In genomic region chr11:122727101-122727929, GRCh38 we compare ENCODE assay signal across 8 cellular contexts.
A peak's percentile ranks its signal among the peaks of the same experiment; 100 is the strongest.
DNase-seq lines count a peak whose midpoint lies in the region; ATAC-seq lines count a peak whose summit lies in the region.

No MANE protein-coding gene starts in this region.

- peaks cover 48% of the 10 kb centered on the region for H3K4me1 Mint-ChIP-seq in activated CD4-positive, alpha-beta T cell treated with anti-CD3 and anti-CD28 coated beads, Interleukin-2, amount 10 ng/mL, durations not matched to agents 24 days and 14 days

- peak overlapping the region; percentile 73 for H3K4me3 Mint-ChIP-seq in activated CD4-positive, alpha-beta T cell treated with anti-CD3 and anti-CD28 coated beads, Interleukin-2, amount 10 ng/mL, durations not matched to agents 24 days and 14 days

- H3K36me3 Mint-ChIP-seq in activated CD4-positive, alpha-beta T cell treated with anti-CD3 and anti-CD28 coated beads, Interleukin-2, amount 10 ng/mL, durations not matched to agents 24 days and 14 days (ENCODE audit: low read depth) = no peaks in the 10 kb centered on the region

- H3K27me3 Mint-ChIP-seq in activated CD4-positive, alpha-beta T cell treated with anti-CD3 and anti-CD28 coated beads, Interleukin-2, amount 10 ng/mL, durations not matched to agents 24 days and 14 days = no peaks in the 10 kb centered on the region

- peak overlapping the region; percentile 87 for H3K27ac Mint-ChIP-seq in activated CD4-positive, alpha-beta T cell treated with anti-CD3 and anti-CD28 coated beads, Interleukin-2, amount 10 ng/mL, durations not matched to agents 24 days and 14 days

- intact Hi-C loops in activated CD4-positive, alpha-beta T cell treated with anti-CD3 and anti-CD28 coated beads, Interleukin-2, amount 10 ng/mL, durations not matched to agents 24 days and 14 days (cut with micrococcal nuclease) = loop anchor here (1.0 kb wide), 1 partner anchor 19 kb away; no protein-coding TSS in a partner anchor

- H3K9me3 Mint-ChIP-seq in activated CD4-positive, alpha-beta T cell treated with anti-CD3 and anti-CD28 coated beads, Interleukin-2, amount 10 ng/mL, durations not matched to agents 24 days and 14 days = no peaks in the 10 kb centered on the region

- ATAC-seq in GM18861 (IDR thresholded peaks at IDR 0.05; ENCODE audit: unreplicated experiment) = peak; percentile 79
- peak; percentile 81 for ATAC-seq in HG02798 (IDR thresholded peaks at IDR 0.05; ENCODE audit: poor library complexity, unreplicated experiment)
- ATAC-seq in GM21737 (IDR thresholded peaks at IDR 0.05; ENCODE audit: unreplicated experiment) = no peak

- peak; percentile 83 for DNase-seq in activated CD4-positive, alpha-beta T cell treated with anti-CD3 and anti-CD28 coated beads, Interleukin-2, amount 10 ng/mL, durations not matched to agents 24 days and 14 days
- DNase-seq in left kidney (ENCODE audit: low read depth, low spot score) = peak; percentile 75
- DNase-seq in kidney tubule cell (ENCODE audit: low spot score) = no peak
- DNase-seq in glomerular visceral epithelial cell (ENCODE audit: extremely low spot score) = no peak
- no peak for DNase-seq in NCI-H82 (lab: John Stamatoyannopoulos, UW)

Comparison
In these comparisons a context has a peak if more than half of its experiments do, and no peak if none do; other contexts are left out.
1. DNase-seq: peak in activated CD4-positive, alpha-beta T cell treated with anti-CD3 and anti-CD28 coated beads, Interleukin-2, amount 10 ng/mL, durations not matched to agents 24 days and 14 days (single experiment) and left kidney (single experiment); none in kidney tubule cell (single experiment), glomerular visceral epithelial cell (single experiment) and NCI-H82 (single experiment).